Comparison of ENCODE assay signal across 1 cellular context in genomic region chr5:141820686-141821085, GRCh38. TPM values are rescaled to one million over a fixed set of nuclear protein-coding genes. Genes with fewer than 3 reads are reported as not detected.
"Had no signal": no experiment of that assay in that cellular context is flagged by ENCODE, and none has a peak within 500 bp of the region (broad histone marks: within the 10 kb centered on the region; RNA-seq: fewer than 3 reads in every experiment).

No MANE protein-coding gene starts in this region.

RNA-seq across cellular contexts. Expression of gene PCDH1, which starts 57.5 kb away (rescaled TPM):
- total RNA-seq: activated B cell treated with CpG ODN at 0.5 μM for 24 hours had no signal
